ENCODE assay signal across 8 cellular contexts in genomic region chr17:82497483-82498405, GRCh38. TPM values are rescaled to one million over a fixed set of nuclear protein-coding genes. Genes with fewer than 3 reads are reported as not detected.
DNase-seq lines count a peak whose midpoint lies in the region; ATAC-seq and TF ChIP-seq lines count a peak whose summit lies in the region.

No MANE protein-coding gene starts in this region.

- H2AFZ ChIP-seq in fibroblast of lung (ENCODE audit: low read length) (peak overlapping the region; percentile 66), neural progenitor cell (replicated peaks) (peak overlapping the region; percentile 98)

- peak overlapping the region; percentile 40 for H3K9ac ChIP-seq in fibroblast of lung (ENCODE audit: insufficient read depth, low read length)
- H3K9ac ChIP-seq in neural progenitor cell, result no peak overlapping the region

- POLR2A ChIA-PET in Caco-2 (lab: Charles Lee), result interaction anchor here (0.6 kb wide), 1 partner anchor 54 kb away, joined by 6 read pairs; no protein-coding TSS in a partner anchor

- H3K4me3 Mint-ChIP-seq in Caco-2 (ENCODE audit: unreplicated experiment) (peak overlapping the region; percentile 91), neural progenitor cell (peak overlapping the region; percentile 93)
- H3K4me3 Mint-ChIP-seq in activated T-cell treated with anti-CD3 and anti-CD28 coated beads, Interleukin-2, amount 50 U/mL, for 4 hours, result peak overlapping the region; percentile 83

- H3K36me3 Mint-ChIP-seq in Caco-2 (ENCODE audit: insufficient read depth, unreplicated experiment), result peaks cover 27% of the 10 kb centered on the region
- no peaks in the 10 kb centered on the region for H3K36me3 Mint-ChIP-seq in activated T-cell treated with anti-CD3 and anti-CD28 coated beads, Interleukin-2, amount 50 U/mL, for 4 hours (ENCODE audit: insufficient read depth)
- H3K36me3 Mint-ChIP-seq in neural progenitor cell, result peaks cover 1% of the 10 kb centered on the region

- H3K27me3 ChIP-seq in Caco-2 (replicated peaks; ENCODE audit: control insufficient read depth, insufficient read depth, low read length) (no peaks in the 10 kb centered on the region), fibroblast of lung (ENCODE audit: control insufficient read depth, insufficient read depth, low read length) (no peaks in the 10 kb centered on the region), neural progenitor cell (peaks cover 36% of the 10 kb centered on the region)

- peak overlapping the region; percentile 94 for H3K27ac Mint-ChIP-seq in Caco-2 (ENCODE audit: unreplicated experiment)
- peak overlapping the region; percentile 97 for H3K27ac Mint-ChIP-seq in neural progenitor cell

- TSS peak; percentile 72 for BruUV-seq in Caco-2 (replicated peaks; lab: Mats Ljungman, UMichigan)

- H3K4me1 Mint-ChIP-seq in Caco-2 (ENCODE audit: low read depth, unreplicated experiment), result peaks cover 12% of the 10 kb centered on the region
- H3K4me1 Mint-ChIP-seq in activated T-cell treated with anti-CD3 and anti-CD28 coated beads, Interleukin-2, amount 50 U/mL, for 4 hours (ENCODE audit: low read depth), result peaks cover 12% of the 10 kb centered on the region
- peaks cover 19% of the 10 kb centered on the region for H3K4me1 Mint-ChIP-seq in neural progenitor cell

- peak overlapping the region; percentile 75 for H3K4me2 ChIP-seq in fibroblast of lung (ENCODE audit: extremely low read depth, insufficient read depth, low read length)
- peak overlapping the region; percentile 86 for H3K4me2 ChIP-seq in neural progenitor cell

- H3K9me3 Mint-ChIP-seq in Caco-2 (ENCODE audit: unreplicated experiment) (no peaks in the 10 kb centered on the region), neural progenitor cell (peaks cover 6% of the 10 kb centered on the region)
- no peaks in the 10 kb centered on the region for H3K9me3 Mint-ChIP-seq in activated T-cell treated with anti-CD3 and anti-CD28 coated beads, Interleukin-2, amount 50 U/mL, for 4 hours

- H3K4me1 ChIP-seq in Caco-2 (peaks cover 19% of the 10 kb centered on the region), fibroblast of lung (ENCODE audit: control insufficient read depth, extremely low read depth, insufficient read depth, low read length) (peaks cover 10% of the 10 kb centered on the region), neural progenitor cell (no peaks in the 10 kb centered on the region)

- H3K36me3 ChIP-seq in Caco-2 (ENCODE audit: control insufficient read depth, insufficient read depth, low read length) (no peaks in the 10 kb centered on the region), fibroblast of lung (ENCODE audit: control insufficient read depth, insufficient read depth, low read length) (no peaks in the 10 kb centered on the region), neural progenitor cell (no peaks in the 10 kb centered on the region)

- H3K4me3 ChIP-seq in Caco-2 (ENCODE audit: low read depth, low read length) (peak overlapping the region; percentile 56), fibroblast of lung (replicated peaks in 1 of 4; ENCODE audit: control extremely low read depth in 1 of 4, insufficient read depth in 1 of 4, low read depth in 3 of 4, low read length in 4 of 4) (peak overlapping the region; percentile 18 to 68 (median 35)), neural progenitor cell (peak overlapping the region; percentile 58)

- H3K27me3 Mint-ChIP-seq in Caco-2 (ENCODE audit: insufficient read depth, unreplicated experiment) (peaks cover 4% of the 10 kb centered on the region), neural progenitor cell (ENCODE audit: insufficient read depth, low read depth) (peaks cover 23% of the 10 kb centered on the region)
- no peaks in the 10 kb centered on the region for H3K27me3 Mint-ChIP-seq in activated T-cell treated with anti-CD3 and anti-CD28 coated beads, Interleukin-2, amount 50 U/mL, for 4 hours (ENCODE audit: low read depth)

- CTCF ChIA-PET in Caco-2 (lab: Charles Lee), result no interaction called here

- peak; percentile 9 for ATAC-seq in GM21723 (IDR thresholded peaks at IDR 0.05; ENCODE audit: unreplicated experiment)
- ATAC-seq in activated T-cell treated with anti-CD3 and anti-CD28 coated beads, Interleukin-2, amount 50 U/mL, for 4 hours, result peak; percentile 21 to 38

- intact Hi-C loops in Caco-2 (cut with micrococcal nuclease; ENCODE audit: unreplicated experiment), result no loop called here

- H3K9me3 ChIP-seq in Caco-2 (no peaks in the 10 kb centered on the region), fibroblast of lung (ENCODE audit: control insufficient read depth, insufficient read depth, low read depth, low read length) (no peaks in the 10 kb centered on the region), neural progenitor cell (ENCODE audit: low read depth) (no peaks in the 10 kb centered on the region)

- no peak for TF ChIP-seq CTCF in Caco-2 (IDR thresholded peaks at IDR 0.05; ENCODE audit: insufficient read depth in 1 of 2, low read depth in 1 of 2, low read length in 1 of 2, severe bottlenecking in 1 of 2, unreplicated experiment in 1 of 2)
- TF ChIP-seq CTCF in fibroblast of lung (conservative IDR thresholded peaks at IDR 0.05 in 1 of 2, IDR thresholded peaks at IDR 0.05 in 1 of 2; ENCODE audit: low read depth in 1 of 2, low read length in 2 of 2), result no peak
- TF ChIP-seq CTCF in neural progenitor cell (IDR thresholded peaks at IDR 0.05), result no peak

- peak; percentile 66 to 74 for DNase-seq in Caco-2
- peak; percentile 67 for DNase-seq in NCI-H345 (lab: John Stamatoyannopoulos, UW)
- DNase-seq in activated T-cell treated with anti-CD3 and anti-CD28 coated beads, Interleukin-2, amount 50 U/mL, for 4 hours, result peak; percentile 13
- peak; percentile 49 to 90 for DNase-seq in fibroblast of lung (ENCODE audit: low read depth in 2 of 2)
- DNase-seq in neural progenitor cell (ENCODE audit: low spot score), result peak; percentile 76
- no peak for DNase-seq in NCI-H1436 (lab: John Stamatoyannopoulos, UW)
- no peak for DNase-seq in cerebellar nuclear complex (lab: John Stamatoyannopoulos, UW)

- peaks cover 35% of the 10 kb centered on the region for H3F3A ChIP-seq in neural progenitor cell (ENCODE audit: low read depth)

- H4K20me1 ChIP-seq in fibroblast of lung (ENCODE audit: control insufficient read depth, extremely low read depth, insufficient read depth, low read length) (no peaks in the 10 kb centered on the region), neural progenitor cell (ENCODE audit: low read depth) (no peaks in the 10 kb centered on the region)

- H3K79me2 ChIP-seq in fibroblast of lung (ENCODE audit: control insufficient read depth, insufficient read depth, low read length) (no peaks in the 10 kb centered on the region), neural progenitor cell (ENCODE audit: low read depth) (no peaks in the 10 kb centered on the region)

- H3K27ac ChIP-seq in fibroblast of lung (ENCODE audit: insufficient read depth, low read length), result peak overlapping the region; percentile 49
- H3K27ac ChIP-seq in neural progenitor cell, result no peak overlapping the region

RNA-seq across cellular contexts. Expression of gene FOXK2, which starts 21.8 kb away (rescaled TPM):
- total RNA-seq in Caco-2 (2022) (118 and 124 TPM in 2 replicates), fibroblast of lung (25.4 and 33.2 TPM in 2 replicates), neural progenitor cell (ENCODE audit: low replicate concordance) (28.1 and 45.9 TPM in 2 replicates)
- 10 to 100 TPM; 73.6 to 78.5 (median 75.9) TPM for total RNA-seq in activated T-cell treated with anti-CD3 and anti-CD28 coated beads, Interleukin-2, amount 50 U/mL, for 4 hours
- 23.5 and 24.2 TPM in 2 replicates for polyA plus RNA-seq in fibroblast of lung
- 25.9 and 30.7 TPM in 2 replicates for polyA plus RNA-seq in fibroblast of lung (2012)
- 31.8 and 33.6 TPM in 2 replicates for polyA minus RNA-seq in fibroblast of lung (ENCODE audit: low replicate concordance)

RNA-seq across cellular contexts. Expression of gene NARF, which starts 39.2 kb away (rescaled TPM):
- total RNA-seq in Caco-2 (2022) (62.1 and 66.1 TPM in 2 replicates), fibroblast of lung (22.0 and 30.0 TPM in 2 replicates), neural progenitor cell (ENCODE audit: low replicate concordance) (154 and 166 TPM in 2 replicates)
- total RNA-seq in activated T-cell treated with anti-CD3 and anti-CD28 coated beads, Interleukin-2, amount 50 U/mL, for 4 hours, result 10 to 100 TPM; 40.9 to 55.9 (median 45.9) TPM
- polyA plus RNA-seq in fibroblast of lung, result 34.5 and 38.7 TPM in 2 replicates
- polyA plus RNA-seq in fibroblast of lung (2012), result 30.0 and 31.8 TPM in 2 replicates
- 17.1 and 25.4 TPM in 2 replicates for polyA minus RNA-seq in fibroblast of lung (ENCODE audit: low replicate concordance)

RNA-seq across cellular contexts. Expression of gene CYBC1, which starts 47.2 kb away (rescaled TPM):
- 99.6 and 99.9 TPM in 2 replicates for total RNA-seq in Caco-2 (2022)
- total RNA-seq in activated T-cell treated with anti-CD3 and anti-CD28 coated beads, Interleukin-2, amount 50 U/mL, for 4 hours, result 100 to 1,000 TPM; 151 to 165 (median 156) TPM
- 64.1 and 77.6 TPM in 2 replicates for total RNA-seq in fibroblast of lung
- polyA plus RNA-seq in fibroblast of lung, result 62.7 and 69.9 TPM in 2 replicates
- 45.3 and 46.7 TPM in 2 replicates for polyA plus RNA-seq in fibroblast of lung (2012)
- 58.4 and 168 TPM in 2 replicates for polyA minus RNA-seq in fibroblast of lung (ENCODE audit: low replicate concordance)
- total RNA-seq in neural progenitor cell (ENCODE audit: low replicate concordance), result 75.1 and 87.9 TPM in 2 replicates

Comparison
In these comparisons a context has a peak if more than half of its experiments do, and no peak if none do; other contexts are left out.
1. DNase-seq: peak in Caco-2 (2 of 2), NCI-H345 (single experiment), activated T-cell treated with anti-CD3 and anti-CD28 coated beads, Interleukin-2, amount 50 U/mL, for 4 hours (single experiment), fibroblast of lung (2 of 2) and neural progenitor cell (single experiment); none in NCI-H1436 (single experiment) and cerebellar nuclear complex (0 of 2).
2. Peak in every context shown above with its lines, with median percentiles within 50 percentile points of each other: H3K4me3 ChIP-seq and H3K4me3 Mint-ChIP-seq.